Comparison of ENCODE assay signal across 23 cellular contexts in genomic region chr2:175918935-175919334, GRCh38.
"Had no signal": no experiment of that assay in that cellular context is flagged by ENCODE, and none has a peak within 500 bp of the region (broad histone marks: within the 10 kb centered on the region; RNA-seq: fewer than 3 reads in every experiment).

No MANE protein-coding gene starts in this region.

- ATAC-seq: foreskin keratinocyte, gastroesophageal sphincter, heart left ventricle, left lung, left ventricle myocardium superior, lower lobe of right lung, mucosa of descending colon had no signal

- H3K4me3 Mint-ChIP-seq: immature natural killer cell, mesothelial cell of epicardium, naive B cell had no signal

- H3K4me1 ChIP-seq: esophagus muscularis mucosa, foreskin keratinocyte, gastroesophageal sphincter, heart left ventricle, left lung, lower lobe of right lung had no signal

- H3K27me3 ChIP-seq: foreskin keratinocyte, heart left ventricle, hepatocyte had no signal

- H3K27ac Mint-ChIP-seq: immature natural killer cell, mesothelial cell of epicardium had no signal

- FAIRE-seq: endothelial cell of umbilical vein had no signal

- H3K9me3 ChIP-seq: esophagus muscularis mucosa, gastroesophageal sphincter, left lung, lower lobe of right lung, mucosa of descending colon had no signal

- H3K9me3 Mint-ChIP-seq: immature natural killer cell, naive B cell had no signal

- H3K27ac ChIP-seq: coronary artery, dorsolateral prefrontal cortex, esophagus muscularis mucosa, foreskin keratinocyte, gastroesophageal sphincter, heart left ventricle, hepatocyte, left lung, lower lobe of right lung had no signal

- H3K4me2 ChIP-seq: hepatocyte had no signal

- H3K4me3 ChIP-seq: coronary artery, dorsolateral prefrontal cortex, esophagus muscularis mucosa, gastroesophageal sphincter, heart left ventricle, hepatocyte, left lung, lower lobe of right lung, mucosa of descending colon had no signal

- H2AFZ ChIP-seq: hepatocyte had no signal

- H3K4me1 Mint-ChIP-seq: immature natural killer cell, mesothelial cell of epicardium, naive B cell had no signal

- DNase-seq: dermis blood vessel endothelial cell; dorsolateral prefrontal cortex; effector CD4-positive, alpha-beta T cell; effector memory CD4-positive, alpha-beta T cell; foreskin keratinocyte; heart left ventricle; hypothalamus; immature natural killer cell; islet precursor cell; kidney; kidney glomerular epithelial cell; left lung; left ventricle myocardium superior; lower lobe of right lung; mesenchymal stem cell; mucosa of descending colon; naive B cell had no signal

- H3K36me3 ChIP-seq: esophagus muscularis mucosa, gastroesophageal sphincter, heart left ventricle, left lung, lower lobe of right lung had no signal

- H3K79me2 ChIP-seq: hepatocyte had no signal

- H3K36me3 Mint-ChIP-seq: naive B cell had no signal
